In genomic region chr11:118401151-118401879, GRCh38 we compare ENCODE assay signal across 8 cellular contexts. TPM values are rescaled to one million over a fixed set of nuclear protein-coding genes. Genes with fewer than 3 reads are reported as not detected.
DNase-seq lines count a peak whose midpoint lies in the region; FAIRE-seq lines count a peak whose summit lies in the region.

A gene with protein sequence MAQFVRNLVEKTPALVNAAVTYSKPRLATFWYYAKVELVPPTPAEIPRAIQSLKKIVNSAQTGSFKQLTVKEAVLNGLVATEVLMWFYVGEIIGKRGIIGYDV (plus strand): TSS chr11:118401606. CDS start chr11:118401666, 60 bp downstream.

- H3K27me3 ChIP-seq in neuronal stem cell (ENCODE audit: control insufficient read depth in 3 of 3, insufficient read depth in 3 of 3, low read depth in 1 of 3, low read length in 3 of 3) (no peaks in the 10 kb centered on the region), subcutaneous abdominal adipose tissue (ENCODE audit: control insufficient read depth in 5 of 5, insufficient read depth in 4 of 5, low read length in 5 of 5) (no peaks in the 10 kb centered on the region)

- H3K4me1 ChIP-seq in neuronal stem cell (ENCODE audit: control insufficient read depth in 2 of 2, insufficient read depth in 1 of 2, low read depth in 1 of 2, low read length in 2 of 2): peaks cover 2 to 5% of the 10 kb centered on the region in 2 donors
- H3K4me1 ChIP-seq in subcutaneous abdominal adipose tissue (ENCODE audit: control insufficient read depth in 5 of 5, insufficient read depth in 5 of 5, low read length in 5 of 5): peaks cover 2 to 35% (median 30%) of the 10 kb centered on the region in 5 donors

- no peak within 1 kb of the TSS for H2AK5ac ChIP-seq in neuronal stem cell (ENCODE audit: low read depth, low read length)

- peak within 1 kb of the TSS; percentile 71 for H3K4me2 ChIP-seq in neuronal stem cell (ENCODE audit: insufficient read depth, low read length, poor library complexity, severe bottlenecking)

- H2AFZ ChIP-seq in neuronal stem cell (ENCODE audit: low read length): peak within 1 kb of the TSS; percentile 82

- no peak within 1 kb of the TSS for H3K14ac ChIP-seq in neuronal stem cell (ENCODE audit: low read length)

- H2BK12ac ChIP-seq in neuronal stem cell (ENCODE audit: low read length): no peak within 1 kb of the TSS

- H3K4ac ChIP-seq in neuronal stem cell (ENCODE audit: low read length): no peak within 1 kb of the TSS

- peak within 1 kb of the TSS; percentile 71 to 89 for H3K4me3 ChIP-seq in neuronal stem cell (ENCODE audit: low read length in 2 of 2)
- H3K4me3 ChIP-seq in subcutaneous abdominal adipose tissue (ENCODE audit: low read depth in 1 of 5, low read length in 5 of 5): peak within 1 kb of the TSS; percentile 93 to 99 (median 94)

- no CpG with 5 or more reads among the region's 51 CpGs for WGBS in neuronal stem cell (ENCODE audit: extremely low coverage in 2 of 2, insufficient read length in 2 of 2, insufficient replicate concordance in 1 of 2), 2 donors

- peak within 1 kb of the TSS; percentile 76 for H3K23ac ChIP-seq in neuronal stem cell (ENCODE audit: low read depth, low read length, poor library complexity)

- DNase-seq in DMS53 (lab: John Stamatoyannopoulos, UW): peak; percentile 97
- peak; percentile 51 for DNase-seq in GOT3 (lab: John Stamatoyannopoulos, UW)
- peak; percentile 93 for DNase-seq in MV-4-11 (lab: John Stamatoyannopoulos, UW)
- peak; percentile 85 for DNase-seq in SK-N-DZ (ENCODE audit: low spot score)
- peak; percentile 91 for DNase-seq in activated naive CD4-positive, alpha-beta T cell treated with Interleukin-2 at 50 U/mL for 16 hours
- peak; percentile 67 to 74 for DNase-seq in frontal cortex (ENCODE audit: low spot score in 2 of 2)
- DNase-seq in neuronal stem cell (ENCODE audit: low spot score): peak; percentile 82

- H2BK15ac ChIP-seq in neuronal stem cell (ENCODE audit: low read length): no peak within 1 kb of the TSS

- peaks cover 3% of the 10 kb centered on the region for H3K79me1 ChIP-seq in neuronal stem cell (ENCODE audit: low read depth, low read length)

- no peak within 1 kb of the TSS for H4K91ac ChIP-seq in neuronal stem cell (ENCODE audit: low read depth, low read length, poor library complexity)

- no peak within 1 kb of the TSS for H2BK5ac ChIP-seq in neuronal stem cell (ENCODE audit: low read length)

- H3K9me3 ChIP-seq in neuronal stem cell (replicated peaks in 1 of 2; ENCODE audit: control insufficient read depth in 2 of 2, insufficient read depth in 1 of 2, low read depth in 1 of 2, low read length in 2 of 2) (no peaks in the 10 kb centered on the region), subcutaneous abdominal adipose tissue (ENCODE audit: control insufficient read depth in 5 of 5, low read length in 5 of 5) (no peaks in the 10 kb centered on the region)

- H2BK120ac ChIP-seq in neuronal stem cell (ENCODE audit: low read depth, low read length): no peak within 1 kb of the TSS

- H3K9ac ChIP-seq in neuronal stem cell (ENCODE audit: low read depth, low read length, poor library complexity): peak within 1 kb of the TSS; percentile 89
- peak within 1 kb of the TSS; percentile 86 to 98 (median 96) for H3K9ac ChIP-seq in subcutaneous abdominal adipose tissue (ENCODE audit: low read length in 5 of 5)

- H4K8ac ChIP-seq in neuronal stem cell (ENCODE audit: low read depth, low read length): no peak within 1 kb of the TSS

- FAIRE-seq in frontal cortex (lab: Jason Lieb, UNC): no peak

- peak within 1 kb of the TSS; percentile 85 for H3K18ac ChIP-seq in neuronal stem cell (ENCODE audit: low read length)

- H3K36me3 ChIP-seq in neuronal stem cell (replicated peaks in 1 of 2; ENCODE audit: control insufficient read depth in 2 of 2, insufficient read depth in 2 of 2, low read length in 2 of 2) (peaks cover 0 to 58% of the 10 kb centered on the region in 2 donors), subcutaneous abdominal adipose tissue (ENCODE audit: control insufficient read depth in 5 of 5, insufficient read depth in 5 of 5, low read length in 5 of 5) (peaks cover 13 to 31% (median 15%) of the 10 kb centered on the region in 5 donors)

- H3K27ac ChIP-seq in neuronal stem cell (replicated peaks; ENCODE audit: low read length): peak within 1 kb of the TSS; percentile 42
- peak within 1 kb of the TSS; percentile 86 for H3K27ac ChIP-seq in subcutaneous abdominal adipose tissue (ENCODE audit: low read depth, low read length)

RNA-seq across cellular contexts. Expression of the gene that starts here (rescaled TPM):
- polyA plus RNA-seq in SK-N-DZ (2014; cell fraction: cytosol; rRNA removed): 34.8 and 69.6 TPM in 2 replicates
- 24.8 and 26.6 TPM in 2 replicates for polyA plus RNA-seq in SK-N-DZ (2014; cell fraction: nucleus; rRNA removed)
- 76.2 TPM for total RNA-seq in frontal cortex
- polyA plus RNA-seq in neuronal stem cell (2013, experiment 1 of 2): 596 TPM
- polyA plus RNA-seq in neuronal stem cell (2013, experiment 2 of 2): 596 TPM

Comparison
In these comparisons a context has a peak if more than half of its experiments do, and no peak if none do; other contexts are left out.
1. Peak in every context shown above with its lines: DNase-seq, H3K4me3 ChIP-seq and H3K27ac ChIP-seq.